ENCODE assay signal across 34 cellular contexts in genomic region chr10:92545556-92545955, GRCh38.
"Had no signal": no experiment of that assay in that cellular context is flagged by ENCODE, and none has a peak within 500 bp of the region (broad histone marks: within the 10 kb centered on the region; RNA-seq: fewer than 3 reads in every experiment).

No MANE protein-coding gene starts in this region.

- H3K27me3 Mint-ChIP-seq: activated CD4-positive, alpha-beta memory T cell treated with anti-CD3 and anti-CD28 coated beads for 36 hours; activated CD4-positive, alpha-beta T cell treated with anti-CD3 and anti-CD28 coated beads for 36 hours; activated CD4-positive, alpha-beta T cell treated with anti-CD3 and anti-CD28 coated beads, Interleukin-2, amount 10 ng/mL, durations not matched to agents 24 days and 14 days; activated CD8-positive, alpha-beta memory T cell treated with anti-CD3 and anti-CD28 coated beads, Interleukin-2, amount 10 ng/mL, durations not matched to agents 7 days and 5 days; activated naive CD8-positive, alpha-beta T cell; activated T-helper 17 cell treated with anti-CD3 and anti-CD28 coated beads, Interleukin-2, amount 50 U/mL, for 72 hours; effector memory CD8-positive, alpha-beta T cell had no signal

- H3K4me1 ChIP-seq: body of pancreas, gastrocnemius medialis had no signal

- DNase-seq: activated CD4-positive, alpha-beta memory T cell treated with anti-CD3 and anti-CD28 coated beads for 36 hours; activated CD4-positive, alpha-beta T cell treated with anti-CD3 and anti-CD28 coated beads for 36 hours; activated CD4-positive, alpha-beta T cell treated with anti-CD3 and anti-CD28 coated beads, Interleukin-2, amount 10 ng/mL, durations not matched to agents 24 days and 14 days; activated CD4-positive, CD25-positive, alpha-beta regulatory T cell; activated CD4-positive, CD25-positive, alpha-beta regulatory T cell treated with anti-CD3 and anti-CD28 coated beads, Interleukin-2, amount 50 U/mL, for 72 hours; activated CD8-positive, alpha-beta memory T cell treated with anti-CD3 and anti-CD28 coated beads, Interleukin-2, amount 10 ng/mL, durations not matched to agents 7 days and 5 days; activated CD8-positive, alpha-beta memory T cell treated with anti-CD3 and anti-CD28 coated beads, Interleukin-2, amount 50 U/mL, for 4 hours; activated CD8-positive, alpha-beta T cell treated with anti-CD3 and anti-CD28 coated beads, Interleukin-2, amount 10 ng/mL, durations not matched to agents 7 days and 5 days; activated effector memory CD4-positive, alpha-beta T cell treated with Interleukin-2 at 50 U/mL for 16 hours; activated gamma-delta T cell treated with Interleukin-2 at 50 U/mL for 16 hours; activated naive CD4-positive, alpha-beta T cell treated with anti-CD3 and anti-CD28 coated beads, Interleukin-2, amount 50 U/mL, for 16 hours; activated naive CD4-positive, alpha-beta T cell treated with Interleukin-2 at 50 U/mL for 16 hours; activated T-cell treated with anti-CD3 and anti-CD28 coated beads, Interleukin-2, amount 50 U/mL, for 1 hour; amniotic stem cell; anterior cingulate cortex; body of pancreas; caudate nucleus; cortex of kidney; dermis blood vessel endothelial cell; effector CD4-positive, alpha-beta T cell; effector memory CD8-positive, alpha-beta T cell; erythroblast; foreskin keratinocyte; gastrocnemius medialis; glutamatergic neuron; heart left ventricle; T1000; WERI-Rb-1 had no signal

- H3K4me3 Mint-ChIP-seq: activated CD4-positive, alpha-beta memory T cell treated with anti-CD3 and anti-CD28 coated beads for 36 hours; activated CD4-positive, alpha-beta T cell treated with anti-CD3 and anti-CD28 coated beads for 36 hours; activated CD4-positive, alpha-beta T cell treated with anti-CD3 and anti-CD28 coated beads, Interleukin-2, amount 10 ng/mL, durations not matched to agents 24 days and 14 days; activated CD8-positive, alpha-beta memory T cell treated with anti-CD3 and anti-CD28 coated beads, Interleukin-2, amount 10 ng/mL, durations not matched to agents 7 days and 5 days; activated CD8-positive, alpha-beta T cell treated with anti-CD3 and anti-CD28 coated beads, Interleukin-2, amount 10 ng/mL, durations not matched to agents 7 days and 5 days; activated naive CD8-positive, alpha-beta T cell; activated T-helper 17 cell treated with anti-CD3 and anti-CD28 coated beads, Interleukin-2, amount 50 U/mL, for 72 hours; effector memory CD8-positive, alpha-beta T cell; T-helper 1 cell treated with Interleukin-12 subunit alpha and Interleukin-12 subunit beta and Interleukin-4 antibody, amounts not matched to agents 30 μg/mL and 1 μg/mL, for 36 hours; T-helper 2 cell treated with Interferon-gamma antibody and Interleukin-4, amounts not matched to agents 5 μg/mL and 100 μg/mL, for 36 hours had no signal

- H3K9me3 ChIP-seq: body of pancreas, esophagus muscularis mucosa, gastrocnemius medialis, heart left ventricle had no signal

- H3K27ac Mint-ChIP-seq: activated CD4-positive, alpha-beta memory T cell treated with anti-CD3 and anti-CD28 coated beads for 36 hours; activated CD4-positive, alpha-beta T cell treated with anti-CD3 and anti-CD28 coated beads for 36 hours; activated CD4-positive, alpha-beta T cell treated with anti-CD3 and anti-CD28 coated beads, Interleukin-2, amount 10 ng/mL, durations not matched to agents 24 days and 14 days; activated CD8-positive, alpha-beta memory T cell treated with anti-CD3 and anti-CD28 coated beads, Interleukin-2, amount 10 ng/mL, durations not matched to agents 7 days and 5 days; activated CD8-positive, alpha-beta T cell treated with anti-CD3 and anti-CD28 coated beads, Interleukin-2, amount 10 ng/mL, durations not matched to agents 7 days and 5 days; activated naive CD8-positive, alpha-beta T cell; activated T-helper 17 cell treated with anti-CD3 and anti-CD28 coated beads, Interleukin-2, amount 50 U/mL, for 72 hours; T-helper 1 cell treated with Interleukin-12 subunit alpha and Interleukin-12 subunit beta and Interleukin-4 antibody, amounts not matched to agents 30 μg/mL and 1 μg/mL, for 36 hours; T-helper 2 cell treated with Interferon-gamma antibody and Interleukin-4, amounts not matched to agents 5 μg/mL and 100 μg/mL, for 36 hours had no signal

- ATAC-seq: activated CD4-positive, alpha-beta T cell treated with anti-CD3 and anti-CD28 coated beads for 36 hours; activated CD8-positive, alpha-beta memory T cell treated with anti-CD3 and anti-CD28 coated beads, Interleukin-2, amount 10 ng/mL, durations not matched to agents 7 days and 5 days; activated CD8-positive, alpha-beta T cell treated with anti-CD3 and anti-CD28 coated beads, Interleukin-2, amount 10 ng/mL, durations not matched to agents 7 days and 5 days; activated T-helper 17 cell treated with anti-CD3 and anti-CD28 coated beads, Interleukin-2, amount 50 U/mL, for 72 hours; body of pancreas; effector memory CD8-positive, alpha-beta T cell; foreskin keratinocyte; gastrocnemius medialis; heart left ventricle had no signal

- FAIRE-seq: colon had no signal

- H3K36me3 ChIP-seq: gastrocnemius medialis, WERI-Rb-1 had no signal

- H3K27me3 ChIP-seq: body of pancreas, esophagus muscularis mucosa, foreskin keratinocyte, gastrocnemius medialis, heart left ventricle had no signal

- H3K9me3 Mint-ChIP-seq: activated CD4-positive, alpha-beta memory T cell treated with anti-CD3 and anti-CD28 coated beads for 36 hours; activated CD4-positive, alpha-beta T cell treated with anti-CD3 and anti-CD28 coated beads, Interleukin-2, amount 10 ng/mL, durations not matched to agents 24 days and 14 days; activated T-helper 17 cell treated with anti-CD3 and anti-CD28 coated beads, Interleukin-2, amount 50 U/mL, for 72 hours; effector memory CD8-positive, alpha-beta T cell; T-helper 1 cell treated with Interleukin-12 subunit alpha and Interleukin-12 subunit beta and Interleukin-4 antibody, amounts not matched to agents 30 μg/mL and 1 μg/mL, for 36 hours; T-helper 2 cell treated with Interferon-gamma antibody and Interleukin-4, amounts not matched to agents 5 μg/mL and 100 μg/mL, for 36 hours had no signal

- H3K4me3 ChIP-seq: body of pancreas, esophagus muscularis mucosa, gastrocnemius medialis, heart left ventricle had no signal

- H3K36me3 Mint-ChIP-seq: activated CD4-positive, alpha-beta memory T cell treated with anti-CD3 and anti-CD28 coated beads for 36 hours had no signal

- H3K27ac ChIP-seq: body of pancreas, esophagus muscularis mucosa, foreskin keratinocyte, gastrocnemius medialis, heart left ventricle, WERI-Rb-1 had no signal
